Comparison of ENCODE assay signal across 14 cellular contexts in genomic region chr6:86355271-86355670, GRCh38.
"Had no signal": no experiment of that assay in that cellular context is flagged by ENCODE, and none has a peak within 500 bp of the region (broad histone marks: within the 10 kb centered on the region; RNA-seq: fewer than 3 reads in every experiment).

No MANE protein-coding gene starts in this region.

- H3K4me3 Mint-ChIP-seq: naive thymus-derived CD4-positive, alpha-beta T cell had no signal

- H3K27ac ChIP-seq: esophagus squamous epithelium, hepatocyte, suprapubic skin, thyroid gland, upper lobe of left lung, uterus had no signal

- H2AFZ ChIP-seq: hepatocyte had no signal

- H3K79me2 ChIP-seq: hepatocyte had no signal

- H3K27ac Mint-ChIP-seq: naive thymus-derived CD4-positive, alpha-beta T cell; progenitor cell of endocrine pancreas had no signal

- H3K27me3 ChIP-seq: esophagus squamous epithelium, hepatocyte, suprapubic skin, thyroid gland, upper lobe of left lung, uterus had no signal

- DNase-seq: effector memory CD4-positive, alpha-beta T cell; esophagus squamous epithelium; foreskin fibroblast; naive thymus-derived CD4-positive, alpha-beta T cell; right cardiac atrium; small intestine; stimulated activated CD4-positive, alpha-beta T cell treated with anti-CD3 and anti-CD28 coated beads, Interleukin-12 subunit alpha, Interleukin-12 subunit beta, amount 100 ng/mL, for 4 hours; stimulated activated naive CD4-positive, alpha-beta T cell treated with Interleukin-2 at 50 U/mL for 16 hours; thyroid gland; upper lobe of left lung; uterus had no signal

- H3K4me3 ChIP-seq: esophagus squamous epithelium, hepatocyte, suprapubic skin, thyroid gland, upper lobe of left lung, uterus had no signal

- H3K27me3 Mint-ChIP-seq: progenitor cell of endocrine pancreas had no signal

- H3K4me2 ChIP-seq: hepatocyte had no signal

- H3K9me3 ChIP-seq: esophagus squamous epithelium, suprapubic skin, thyroid gland, upper lobe of left lung, uterus had no signal

- H3K4me1 Mint-ChIP-seq: naive thymus-derived CD4-positive, alpha-beta T cell had no signal

- H3K36me3 Mint-ChIP-seq: naive thymus-derived CD4-positive, alpha-beta T cell had no signal

- H3K4me1 ChIP-seq: esophagus squamous epithelium, suprapubic skin, thyroid gland, upper lobe of left lung, uterus had no signal

- H3K36me3 ChIP-seq: esophagus squamous epithelium, suprapubic skin, thyroid gland, upper lobe of left lung, uterus had no signal

- ATAC-seq: naive thymus-derived CD4-positive, alpha-beta T cell; right cardiac atrium had no signal
